8 cellular contexts compared by ENCODE assay signal in the genomic region with DNA sequence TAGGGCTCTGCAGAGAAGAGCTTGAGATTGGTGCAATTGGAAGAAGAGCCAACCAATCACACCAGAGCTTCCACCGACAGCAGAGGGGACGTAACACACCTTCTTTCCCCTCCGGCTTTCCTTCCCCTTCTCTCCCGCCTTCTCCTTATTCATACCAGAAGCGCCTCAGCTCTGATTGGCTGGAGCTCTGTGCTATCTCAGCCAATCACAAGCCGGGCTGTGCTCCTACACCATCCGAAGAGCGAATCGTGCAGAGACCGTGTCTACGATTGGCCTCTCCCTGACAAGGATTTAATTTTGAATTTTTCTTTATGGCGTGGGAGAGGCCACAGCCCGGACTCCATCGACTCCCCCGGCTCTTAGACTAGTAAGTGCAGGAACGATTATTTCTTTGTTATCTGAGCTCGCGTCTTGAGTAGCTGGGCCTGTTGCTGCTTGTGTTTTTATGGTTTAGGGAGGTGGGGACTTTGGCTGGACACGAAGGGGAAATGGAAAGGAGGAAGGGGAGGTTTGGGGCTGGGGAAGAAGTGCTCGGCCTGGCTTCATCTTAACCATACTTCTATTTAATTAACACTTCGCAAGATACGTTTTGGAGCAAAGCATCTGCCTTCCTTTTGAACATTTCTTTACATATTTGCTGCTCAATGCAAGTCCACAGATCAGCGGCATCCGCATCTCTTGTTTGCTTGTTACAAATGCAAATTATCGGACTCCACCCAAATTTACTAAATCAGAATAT. TPM values are rescaled to one million over a fixed set of nuclear protein-coding genes. Genes with fewer than 3 reads are reported as not detected.
A peak's percentile ranks its signal among the peaks of the same experiment; 100 is the strongest.
DNase-seq lines count a peak whose midpoint lies in the region; ATAC-seq and TF ChIP-seq lines count a peak whose summit lies in the region.

A gene (plus strand): TSS at position 308 of the 739 bp plus-strand sequence. CDS start 14,007 bp downstream, outside the sequence.

- H3K4me2 ChIP-seq in IMR-90 (ENCODE audit: low read depth, low read length): peak within 1 kb of the TSS; percentile 71

- TF ChIP-seq RAD21 in IMR-90 (IDR thresholded peaks at IDR 0.05; ENCODE audit: low read length): no peak

- peaks cover 1% of the 10 kb centered on the region; the same call in 1 of the 2 replicates for H3K9me1 ChIP-seq in IMR-90 (ENCODE audit: insufficient read depth, low read length)

- CTCF ChIA-PET in IMR-90 (lab: Yijun Ruan, JAX): interaction anchor here (0.5 to 1.1 kb wide), 3 partner anchors 16 to 378 kb away, joined by 4 to 9 read pairs (median 5); no protein-coding TSS in a partner anchor

- peak within 1 kb of the TSS; percentile 85 to 99 for H4K8ac ChIP-seq in IMR-90 (ENCODE audit: low read depth in 2 of 2, low read length in 2 of 2)

- peaks cover 4 to 28% of the 10 kb centered on the region in 2 experiments; a peak in 3 of 4 replicates for H3K79me1 ChIP-seq in IMR-90 (ENCODE audit: low read depth in 1 of 2, low read length in 2 of 2)

- H3K27ac Mint-ChIP-seq in activated T-helper 1 cell treated with anti-CD3 and anti-CD28 coated beads, Interleukin-12 subunit alpha, Interleukin-12 subunit beta, Interleukin-2, Interleukin-4 antibody, amounts not matched to agents 30 ng/mL and 10 ng/mL and 1 ng/mL, durations not matched to agents 14 hours and 24 hours and 36 hours: no peak within 1 kb of the TSS
- no peak within 1 kb of the TSS for H3K27ac Mint-ChIP-seq in natural killer cell

- H3K4me1 ChIP-seq in IMR-90 (ENCODE audit: control insufficient read depth, insufficient read depth, low read length) (0 out of 2 replicates have a peak, but pooled peaks cover 1% of the 10 kb centered on the region), stomach smooth muscle (ENCODE audit: control insufficient read depth, insufficient read depth, low read length) (peaks cover 6% of the 10 kb centered on the region)

- H3K4ac ChIP-seq in IMR-90 (ENCODE audit: low read depth, low read length): peak within 1 kb of the TSS; percentile 96

- H3K9me3 ChIP-seq in IMR-90 (ENCODE audit: control insufficient read depth, insufficient read depth, low read length) (no peaks in the 10 kb centered on the region), stomach smooth muscle (ENCODE audit: control insufficient read depth in 2 of 2, low read length in 2 of 2) (no peaks in the 10 kb centered on the region)

- DNase-seq in DMS79 (lab: John Stamatoyannopoulos, UW): peak; percentile 96
- peak; percentile 100 for DNase-seq in IMR-90
- peak; percentile 100 for DNase-seq in RPMI7951 (ENCODE audit: low read depth)
- DNase-seq in activated T-helper 1 cell treated with anti-CD3 and anti-CD28 coated beads, Interleukin-12 subunit alpha, Interleukin-12 subunit beta, Interleukin-2, Interleukin-4 antibody, amounts not matched to agents 30 ng/mL and 10 ng/mL and 1 ng/mL, durations not matched to agents 14 hours and 24 hours and 36 hours (ENCODE audit: low spot score): peak; percentile 94
- DNase-seq in fibroblast of pulmonary artery (ENCODE audit: low read depth): peak; percentile 100
- DNase-seq in natural killer cell: peak; percentile 84

- TSS peak; percentile 86 for BruUV-seq in IMR-90 (replicated peaks; lab: Mats Ljungman, UMichigan)

- peak within 1 kb of the TSS; percentile 59 for H3K18ac ChIP-seq in IMR-90 (ENCODE audit: low read depth, low read length)

- no peaks in the 10 kb centered on the region for H3K27me3 Mint-ChIP-seq in activated T-helper 1 cell treated with anti-CD3 and anti-CD28 coated beads, Interleukin-12 subunit alpha, Interleukin-12 subunit beta, Interleukin-2, Interleukin-4 antibody, amounts not matched to agents 30 ng/mL and 10 ng/mL and 1 ng/mL, durations not matched to agents 14 hours and 24 hours and 36 hours (ENCODE audit: insufficient read depth)
- no peaks in the 10 kb centered on the region for H3K27me3 Mint-ChIP-seq in natural killer cell (ENCODE audit: low read depth in 2 of 2)

- in situ Hi-C loops in IMR-90 (cut with MboI; ENCODE audit: low sequenced_read_pairs): no loop called here

- peaks cover 63% of the 10 kb centered on the region for H3K4me1 Mint-ChIP-seq in activated T-helper 1 cell treated with anti-CD3 and anti-CD28 coated beads, Interleukin-12 subunit alpha, Interleukin-12 subunit beta, Interleukin-2, Interleukin-4 antibody, amounts not matched to agents 30 ng/mL and 10 ng/mL and 1 ng/mL, durations not matched to agents 14 hours and 24 hours and 36 hours (ENCODE audit: low read depth)
- peaks cover 14 to 15% of the 10 kb centered on the region in 2 donors for H3K4me1 Mint-ChIP-seq in natural killer cell

- H3K4me3 ChIP-seq in IMR-90 (ENCODE audit: insufficient read depth, low read depth, low read length) (peak within 1 kb of the TSS; percentile 73), fibroblast of pulmonary artery (replicated peaks; ENCODE audit: low read depth, low read length) (peak within 1 kb of the TSS; percentile 95), stomach smooth muscle (ENCODE audit: low read length in 2 of 2) (peak within 1 kb of the TSS; percentile 88 to 90)

- H4K20me1 ChIP-seq in IMR-90 (ENCODE audit: insufficient read depth, low read length): no peaks in the 10 kb centered on the region; the same call in 1 of the 2 replicates

- no peak; the same call in 1 of the 2 replicates for TF ChIP-seq POLR2A in IMR-90 (IDR thresholded peaks at IDR 0.05; ENCODE audit: low read depth, low read length)

- H3K23ac ChIP-seq in IMR-90 (ENCODE audit: low read depth, low read length): peak within 1 kb of the TSS; percentile 100

- peak within 1 kb of the TSS; percentile 99 for H2AK9ac ChIP-seq in IMR-90 (replicated peaks; ENCODE audit: low read depth, low read length, poor library complexity)

- peak within 1 kb of the TSS; percentile 73 for H2BK120ac ChIP-seq in IMR-90 (ENCODE audit: low read depth, low read length)

- no peak within 1 kb of the TSS for H3K4me3 Mint-ChIP-seq in activated T-helper 1 cell treated with anti-CD3 and anti-CD28 coated beads, Interleukin-12 subunit alpha, Interleukin-12 subunit beta, Interleukin-2, Interleukin-4 antibody, amounts not matched to agents 30 ng/mL and 10 ng/mL and 1 ng/mL, durations not matched to agents 14 hours and 24 hours and 36 hours
- no peak within 1 kb of the TSS for H3K4me3 Mint-ChIP-seq in natural killer cell

- peak within 1 kb of the TSS; percentile 95; the same call in 2 of the 3 replicates for H2BK15ac ChIP-seq in IMR-90 (ENCODE audit: low read depth, low read length)

- H3K36me3 ChIP-seq in IMR-90 (ENCODE audit: control insufficient read depth, insufficient read depth, low read length) (no peaks in the 10 kb centered on the region), stomach smooth muscle (ENCODE audit: control insufficient read depth in 2 of 2, insufficient read depth in 2 of 2, low read length in 2 of 2) (no peaks in the 10 kb centered on the region)

- TF ChIP-seq CTCF in IMR-90 (conservative IDR thresholded peaks at IDR 0.05; ENCODE audit: low read depth, low read length) (no peak), fibroblast of pulmonary artery (IDR thresholded peaks at IDR 0.05; ENCODE audit: low read length, missing control alignments) (no peak), natural killer cell (IDR thresholded peaks at IDR 0.05) (no peak)

- ATAC-seq in GM21576 (IDR thresholded peaks at IDR 0.05; ENCODE audit: unreplicated experiment) (peak; percentile 89), IMR-90 (ENCODE audit: low read depth) (peak; percentile 85), natural killer cell (peak; percentile 83 to 94 (median 85))

- POLR2A ChIA-PET in IMR-90 (lab: Charles Lee; ENCODE audit: unreplicated experiment): interaction anchor here (0.6 kb wide), 1 partner anchor 19 kb away, joined by 7 read pairs; no protein-coding TSS in a partner anchor

- H2BK5ac ChIP-seq in IMR-90 (ENCODE audit: low read depth, low read length, poor library complexity, severe bottlenecking): peak within 1 kb of the TSS; percentile 95

- H3K36me3 Mint-ChIP-seq in activated T-helper 1 cell treated with anti-CD3 and anti-CD28 coated beads, Interleukin-12 subunit alpha, Interleukin-12 subunit beta, Interleukin-2, Interleukin-4 antibody, amounts not matched to agents 30 ng/mL and 10 ng/mL and 1 ng/mL, durations not matched to agents 14 hours and 24 hours and 36 hours (ENCODE audit: low read depth): peaks cover 18% of the 10 kb centered on the region
- no peaks in the 10 kb centered on the region for H3K36me3 Mint-ChIP-seq in natural killer cell

- peak within 1 kb of the TSS; percentile 93 for H3K14ac ChIP-seq in IMR-90 (replicated peaks; ENCODE audit: low read depth, low read length)

- H3K56ac ChIP-seq in IMR-90 (ENCODE audit: extremely low read depth, insufficient read depth, low read length): peak within 1 kb of the TSS; percentile 99

- H3K27me3 ChIP-seq in IMR-90 (ENCODE audit: control insufficient read depth, insufficient read depth, low read length) (no peaks in the 10 kb centered on the region), stomach smooth muscle (ENCODE audit: control insufficient read depth in 1 of 2, insufficient read depth in 2 of 2, low read length in 2 of 2) (no peaks in the 10 kb centered on the region)

- H4K91ac ChIP-seq in IMR-90 (ENCODE audit: insufficient read depth, low read depth, low read length): peak within 1 kb of the TSS; percentile 98

- WGBS in IMR-90 (ENCODE audit: extremely low coverage in 2 of 2, insufficient read length in 1 of 2), 2 experiments: 0% methylated on average over 3 of the region's 25 CpGs; no CpG with 5 or more reads in 1 of the 2 experiments

- H2BK20ac ChIP-seq in IMR-90 (ENCODE audit: low read depth, low read length): peak within 1 kb of the TSS; percentile 73; the same call in 1 of the 2 replicates

- H3K9ac ChIP-seq in IMR-90 (ENCODE audit: low read depth, low read length) (peak within 1 kb of the TSS; percentile 92), stomach smooth muscle (ENCODE audit: low read length in 2 of 2) (peak within 1 kb of the TSS; percentile 84)

- no peaks in the 10 kb centered on the region for H3K9me3 Mint-ChIP-seq in activated T-helper 1 cell treated with anti-CD3 and anti-CD28 coated beads, Interleukin-12 subunit alpha, Interleukin-12 subunit beta, Interleukin-2, Interleukin-4 antibody, amounts not matched to agents 30 ng/mL and 10 ng/mL and 1 ng/mL, durations not matched to agents 14 hours and 24 hours and 36 hours
- no peaks in the 10 kb centered on the region for H3K9me3 Mint-ChIP-seq in natural killer cell

- intact Hi-C loops in IMR-90 (cut with micrococcal nuclease) (loop anchor here (1.0 to 10.0 kb wide), 2 partner anchors 49 to 521 kb away; a partner anchor contains a TSS), natural killer cell (cut with micrococcal nuclease) (loop anchor here (1.0 to 10.0 kb wide), 4 partner anchors 49 to 637 kb away; a partner anchor contains a TSS)
- intact Hi-C loops in activated T-helper 1 cell treated with anti-CD3 and anti-CD28 coated beads, Interleukin-12 subunit alpha, Interleukin-12 subunit beta, Interleukin-2, Interleukin-4 antibody, amounts not matched to agents 30 ng/mL and 10 ng/mL and 1 ng/mL, durations not matched to agents 14 hours and 24 hours and 36 hours (cut with micrococcal nuclease): loop anchor here (1.0 to 5.0 kb wide), 12 partner anchors 49 to 1237 kb away; a partner anchor contains a TSS

- dilution Hi-C loops in IMR-90 (cut with HindIII; ENCODE audit: low sequenced_read_pairs, unreplicated experiment): no loop called here

- H2AK5ac ChIP-seq in IMR-90 (ENCODE audit: low read depth, low read length): peak within 1 kb of the TSS; percentile 96

- peak within 1 kb of the TSS; percentile 94 for H2AFZ ChIP-seq in IMR-90 (replicated peaks; ENCODE audit: low read length, poor library complexity)

- H4K5ac ChIP-seq in IMR-90 (ENCODE audit: low read depth, low read length): peak within 1 kb of the TSS; percentile 65

- H3K27ac ChIP-seq in IMR-90 (ENCODE audit: insufficient read depth, low read length) (peak within 1 kb of the TSS; percentile 89), stomach smooth muscle (ENCODE audit: low read length) (peak within 1 kb of the TSS; percentile 84)

RNA-seq across cellular contexts. Expression of the gene that starts here (rescaled TPM):
- total RNA-seq in IMR-90 (2012; rRNA removed) (8.6 and 19.7 TPM in 2 replicates), natural killer cell (1 to 10 TPM; 2.0 to 4.0 (median 2.9) TPM)
- 24.0 and 25.6 TPM in 2 replicates for polyA plus RNA-seq in IMR-90 (2012; rRNA removed)
- 5.9 and 16.1 TPM in 2 replicates for polyA plus RNA-seq in IMR-90 (2012; cell fraction: cytosol; rRNA removed)
- 1.4 and 4.2 TPM in 2 replicates for polyA plus RNA-seq in IMR-90 (2012; cell fraction: nucleus; rRNA removed; ENCODE audit: low replicate concordance)
- total RNA-seq in RPMI7951 (2014; rRNA removed; shearing (Covaris generic)): 31.3 and 32.7 TPM in 2 replicates
- total RNA-seq in activated T-helper 1 cell treated with anti-CD3 and anti-CD28 coated beads, Interleukin-12 subunit alpha, Interleukin-12 subunit beta, Interleukin-2, Interleukin-4 antibody, amounts not matched to agents 30 ng/mL and 10 ng/mL and 1 ng/mL, durations not matched to agents 14 hours and 24 hours and 36 hours: 29.4 and 32.7 TPM in 2 replicates

Comparison
In these comparisons a context has a peak if more than half of its experiments do, and no peak if none do; other contexts are left out.
1. Peak in every context shown above with its lines: DNase-seq, ATAC-seq, H3K4me3 ChIP-seq and H3K27ac ChIP-seq.